32 cellular contexts compared by ENCODE assay signal in genomic region chr18:36676629-36677028, GRCh38.
"Had no signal": no experiment of that assay in that cellular context is flagged by ENCODE, and none has a peak within 500 bp of the region (broad histone marks: within the 10 kb centered on the region; RNA-seq: fewer than 3 reads in every experiment).

No MANE protein-coding gene starts in this region.

- H3K4me1 ChIP-seq: body of pancreas, breast epithelium had no signal

- H3K27ac ChIP-seq: adrenal gland, body of pancreas, brain microvascular endothelial cell, breast epithelium, WERI-Rb-1 had no signal

- FAIRE-seq: astrocyte, colon had no signal

- H3K27me3 ChIP-seq: adrenal gland, body of pancreas, brain microvascular endothelial cell, breast epithelium had no signal

- H3K36me3 ChIP-seq: adrenal gland, brain microvascular endothelial cell, breast epithelium, WERI-Rb-1 had no signal

- H3K4me3 ChIP-seq: adrenal gland, body of pancreas, breast epithelium had no signal

- DNase-seq: activated CD4-positive, alpha-beta memory T cell treated with anti-CD3 and anti-CD28 coated beads, Interleukin-2, amount 10 ng/mL, durations not matched to agents 7 days and 5 days; activated CD4-positive, alpha-beta T cell treated with anti-CD3 and anti-CD28 coated beads for 1 hour; activated CD4-positive, alpha-beta T cell treated with anti-CD3 and anti-CD28 coated beads for 36 hours; activated CD4-positive, alpha-beta T cell treated with anti-CD3 and anti-CD28 coated beads for 48 hours; activated CD4-positive, alpha-beta T cell treated with anti-CD3 and anti-CD28 coated beads, Interleukin-2, amount 10 ng/mL, durations not matched to agents 7 days and 5 days; activated CD4-positive, alpha-beta T cell treated with anti-CD3 and anti-CD28 coated beads, Interleukin-2, amount 50 U/mL, for 48 hours; activated CD4-positive, CD25-positive, alpha-beta regulatory T cell; activated CD8-positive, alpha-beta memory T cell treated with anti-CD3 and anti-CD28 coated beads for 24 hours; activated CD8-positive, alpha-beta memory T cell treated with anti-CD3 and anti-CD28 coated beads, Interleukin-2, amount 10 ng/mL, durations not matched to agents 7 days and 5 days; activated CD8-positive, alpha-beta T cell treated with anti-CD3 and anti-CD28 coated beads, Interleukin-2, amount 10 ng/mL, durations not matched to agents 7 days and 5 days; activated effector memory CD4-positive, alpha-beta T cell treated with anti-CD3 and anti-CD28 coated beads, Interleukin-2, amount 50 U/mL, for 16 hours; activated gamma-delta T cell treated with Interleukin-2 at 50 U/mL for 16 hours; activated naive CD4-positive, alpha-beta T cell; activated naive CD4-positive, alpha-beta T cell treated with anti-CD3 and anti-CD28 coated beads for 36 hours; activated naive CD4-positive, alpha-beta T cell treated with anti-CD3 and anti-CD28 coated beads, Interleukin-2, amount 50 U/mL, for 16 hours; activated naive CD8-positive, alpha-beta T cell treated with anti-CD3 and anti-CD28 coated beads for 36 hours; activated T-cell treated with anti-CD3 and anti-CD28 coated beads for 4 hours; activated T-cell treated with anti-CD3 and anti-CD28 coated beads, Interleukin-2, amount 50 U/mL, for 1 hour; activated T-cell treated with anti-CD3 and anti-CD28 coated beads, Interleukin-2, amount 50 U/mL, for 4 hours; activated T-cell treated with anti-CD3 and anti-CD28 coated beads, Interleukin-2, amount 50 U/mL, for 72 hours; adrenal gland; amniotic stem cell; aorta; body of pancreas; brain microvascular endothelial cell; central memory CD4-positive, alpha-beta T cell; T-helper 2 cell; T-helper 9 cell; WERI-Rb-1 had no signal
